Comparison of ENCODE assay signal across 12 cellular contexts in genomic region chr15:90291679-90292356, GRCh38. TPM values are rescaled to one million over a fixed set of nuclear protein-coding genes. Genes with fewer than 3 reads are reported as not detected.
A peak's percentile ranks its signal among the peaks of the same experiment; 100 is the strongest.
DNase-seq lines count a peak whose midpoint lies in the region; ATAC-seq and TF ChIP-seq lines count a peak whose summit lies in the region.
"Had no signal": no experiment of that assay in that cellular context is flagged by ENCODE, and none has a peak within 500 bp of the region (broad histone marks: within the 10 kb centered on the region; RNA-seq: fewer than 3 reads in every experiment).

No MANE protein-coding gene starts in this region.

- no peak for TF ChIP-seq POLR2A in adrenal gland (IDR thresholded peaks at IDR 0.05)

- POLR2A ChIA-PET in T-cell (lab: Charles Lee), result no interaction called here

- H3K4me3 ChIP-seq in adrenal gland, result no peak overlapping the region

- no peak for TF ChIP-seq CTCF in adrenal gland (IDR thresholded peaks at IDR 0.05)

- no peaks in the 10 kb centered on the region for H3K36me3 Mint-ChIP-seq in T-cell
- H3K36me3 Mint-ChIP-seq: naive B cell had no signal

- no peaks in the 10 kb centered on the region for H3K9me3 ChIP-seq in adrenal gland (replicated peaks in 1 of 3)

- no peak overlapping the region for H3K27ac ChIP-seq in adrenal gland
- H3K27ac ChIP-seq: epithelial cell of prostate had no signal

- no peaks in the 10 kb centered on the region for H3K27me3 ChIP-seq in adrenal gland

- WGBS in adrenal gland, 4 donors, result 76 to 82% (median 79%) methylated on average over 10 to 16 of the region's 16 CpGs

- H3K4me3 Mint-ChIP-seq in T-cell, result no peak overlapping the region
- H3K4me3 Mint-ChIP-seq: activated T-helper 17 cell treated with anti-CD3 and anti-CD28 coated beads, Interleukin-2, amount 50 U/mL, for 72 hours; naive B cell had no signal

- H3K27ac Mint-ChIP-seq in T-cell, result no peak overlapping the region
- H3K27ac Mint-ChIP-seq: activated T-helper 17 cell treated with anti-CD3 and anti-CD28 coated beads, Interleukin-2, amount 50 U/mL, for 72 hours; naive B cell had no signal

- ATAC-seq in T-cell (replicated peaks in 1 of 4) (no peak), HG03039 (IDR thresholded peaks at IDR 0.05; ENCODE audit: unreplicated experiment) (no peak)
- ATAC-seq: activated T-helper 17 cell treated with anti-CD3 and anti-CD28 coated beads, Interleukin-2, amount 50 U/mL, for 72 hours had no signal

- H3K27me3 Mint-ChIP-seq in T-cell, result peaks cover 0 to 4% of the 10 kb centered on the region in 2 donors
- H3K27me3 Mint-ChIP-seq: activated T-helper 17 cell treated with anti-CD3 and anti-CD28 coated beads, Interleukin-2, amount 50 U/mL, for 72 hours had no signal

- CTCF ChIA-PET in T-cell (lab: Charles Lee), result interaction anchor here (1.4 to 1.5 kb wide), 3 partner anchors 10 to 28 kb away, joined by 3 to 5 read pairs (median 4); no protein-coding TSS in a partner anchor

- H3K4me1 ChIP-seq in adrenal gland (replicated peaks in 1 of 2), result no peaks in the 10 kb centered on the region

- peak; percentile 29 for DNase-seq in stimulated activated CD4-positive, alpha-beta T cell treated with anti-CD3 and anti-CD28 coated beads, Interleukin-1b, Interleukin-23, amount 100 ng/mL, for 48 hours
- no peak for DNase-seq in stimulated activated CD4-positive, alpha-beta T cell treated with anti-CD3 and anti-CD28 coated beads, Interleukin-4, amount 100 ng/mL, for 1 hour
- peak; percentile 80 for DNase-seq in NAMALWA (ENCODE audit: low spot score)
- peak in 4 of 7 donors; percentile 28 to 64 (median 43) for DNase-seq in adrenal gland
- DNase-seq in ecto neural progenitor cell (ENCODE audit: low spot score), result no peak
- no peak for DNase-seq in GDM1 (lab: John Stamatoyannopoulos, UW)
- no peak for DNase-seq in T-cell
- DNase-seq: naive B cell, NCI-H510A had no signal

- no peaks in the 10 kb centered on the region for H3K9me3 Mint-ChIP-seq in T-cell
- H3K9me3 Mint-ChIP-seq: activated T-helper 17 cell treated with anti-CD3 and anti-CD28 coated beads, Interleukin-2, amount 50 U/mL, for 72 hours; naive B cell had no signal

- H3K4me1 Mint-ChIP-seq in T-cell, result peaks cover 0 to 8% (median 5%) of the 10 kb centered on the region in 3 donors
- H3K4me1 Mint-ChIP-seq: activated T-helper 17 cell treated with anti-CD3 and anti-CD28 coated beads, Interleukin-2, amount 50 U/mL, for 72 hours had no signal

- intact Hi-C loops in adrenal gland (cut with DNase I), result no loop called here

- no peaks in the 10 kb centered on the region for H3K36me3 ChIP-seq in adrenal gland (replicated peaks in 1 of 2)

RNA-seq across cellular contexts. Expression of gene NGRN, which starts 26.3 kb away (rescaled TPM):
- total RNA-seq in adrenal gland, result 100 to 1,000 TPM in 5 of 8 donors, 10 to 100 TPM in 3; 61.4 to 131 (median 103) TPM
- 100 to 1,000 TPM in 1 of 3 donors, 10 to 100 TPM in 2; 53.5 to 133 (median 56.3) TPM for polyA plus RNA-seq in adrenal gland
- total RNA-seq in T-cell, result 10 to 100 TPM; 44.5 to 53.1 (median 46.1) TPM

RNA-seq across cellular contexts. Expression of gene TTLL13, which starts 42.5 kb away (rescaled TPM):
- under 1 TPM in 3 of 8 donors, not detected in 5; 0.28 to 0.43 (median 0.42) TPM for total RNA-seq in adrenal gland
- polyA plus RNA-seq in adrenal gland, result 1 to 10 TPM in 1 of 3 donors, under 1 TPM in 2; 0.11 to 1.9 (median 0.20) TPM
- 1 to 10 TPM in 2 of 5 donors, under 1 TPM in 3; 0.46 to 1.7 (median 0.70) TPM for total RNA-seq in T-cell

RNA-seq across cellular contexts. Expression of gene GDPGP1, which starts 57.8 kb away (rescaled TPM):
- total RNA-seq in adrenal gland (10 to 100 TPM in 5 of 8 donors, 1 to 10 TPM in 3; 7.0 to 17.1 (median 10.4) TPM), T-cell (10 to 100 TPM in 3 of 5 donors, 1 to 10 TPM in 2; 7.9 to 14.5 (median 12.1) TPM)
- polyA plus RNA-seq in adrenal gland, result 1 to 10 TPM; 2.6 to 4.7 (median 2.9) TPM

RNA-seq across cellular contexts. Expression of gene CIB1, which starts 58.1 kb away (rescaled TPM):
- total RNA-seq in adrenal gland (100 to 1,000 TPM in 5 of 8 donors, 10 to 100 TPM in 3; 38.8 to 191 (median 121) TPM), T-cell (100 to 1,000 TPM; 112 to 201 (median 139) TPM)
- polyA plus RNA-seq in adrenal gland, result 100 to 1,000 TPM; 138 to 259 (median 141) TPM

Comparison
In these comparisons a context has a peak if more than half of its experiments do, and no peak if none do; other contexts are left out.
1. DNase-seq: peak in stimulated activated CD4-positive, alpha-beta T cell treated with anti-CD3 and anti-CD28 coated beads, Interleukin-1b, Interleukin-23, amount 100 ng/mL, for 48 hours (single experiment), NAMALWA (single experiment) and adrenal gland (4 of 7); none in stimulated activated CD4-positive, alpha-beta T cell treated with anti-CD3 and anti-CD28 coated beads, Interleukin-4, amount 100 ng/mL, for 1 hour (single experiment), ecto neural progenitor cell (single experiment), GDM1 (single experiment) and T-cell (0 of 34).